ENCODE assay signal across 24 cellular contexts in genomic region chr7:1130021-1130990, GRCh38. TPM values are rescaled to one million over a fixed set of nuclear protein-coding genes. Genes with fewer than 3 reads are reported as not detected.
DNase-seq lines count a peak whose midpoint lies in the region; ATAC-seq and TF ChIP-seq lines count a peak whose summit lies in the region.
"Had no signal": no experiment of that assay in that cellular context is flagged by ENCODE, and none has a peak within 500 bp of the region (broad histone marks: within the 10 kb centered on the region; RNA-seq: fewer than 3 reads in every experiment).

No MANE protein-coding gene starts in this region.

- no peak overlapping the region for H3K9ac ChIP-seq in BLaER1
- H3K9ac ChIP-seq: GM23248 had no signal

- H3K4me1 ChIP-seq in BLaER1, result no peaks in the 10 kb centered on the region; the same call in 1 of the 2 replicates
- H3K4me1 ChIP-seq: Peyer's patch had no signal

- peak overlapping the region; percentile 37 for H3K4me3 Mint-ChIP-seq in endothelial cell (ENCODE audit: unreplicated experiment)
- H3K4me3 Mint-ChIP-seq: B cell; CD4-positive, alpha-beta memory T cell had no signal

- H3K36me3 ChIP-seq in BLaER1, result peaks cover 44% of the 10 kb centered on the region
- H3K36me3 ChIP-seq: Peyer's patch had no signal

- CTCF ChIA-PET in GM10248 (lab: Yijun Ruan, JAX), result interaction anchor here (1.4 to 1.5 kb wide), 2 partner anchors 10 to 26 kb away, joined by 3 read pairs; no protein-coding TSS in a partner anchor

- DNase-seq in GM10248 (ENCODE audit: extremely low spot score) (peak; percentile 11), endothelial cell (ENCODE audit: low spot score) (no peak), sciatic nerve (ENCODE audit: low spot score) (peak; percentile 51), T-helper 1 cell (no peak), NCI-H128 (lab: John Stamatoyannopoulos, UW; ENCODE audit: unreplicated experiment) (no peak), 8988T (no peak)
- no peak for DNase-seq in activated naive CD4-positive, alpha-beta T cell treated with anti-CD3 and anti-CD28 coated beads, Interleukin-2, amount 50 U/mL, for 72 hours (ENCODE audit: low spot score in 2 of 2)
- DNase-seq: CD4-positive, alpha-beta memory T cell; GF-D8; GM23248; KG1; NCI-H1105 treated with DMSO at 0.1 percent for 48 hours; NCI-H187; NCI-H2107; NCI-H510A; NCI-H748 treated with DMSO at 0.1 percent for 48 hours; NK-92 treated with Interleukin-12 subunit alpha and Interleukin-12 subunit beta, amount 100 ng/mL, for 24 hours; Peyer's patch; SHP77 had no signal

- 0 out of 2 replicates have a peak overlapping the region, but pooled peaks have one; percentile 17 for H3K4me2 ChIP-seq in BLaER1

- 0 out of 2 replicates have a peak, but pooled peaks cover 2% of the 10 kb centered on the region for H4K20me1 ChIP-seq in BLaER1

- peaks cover 21% of the 10 kb centered on the region for H3K36me3 Mint-ChIP-seq in endothelial cell (ENCODE audit: low read depth, unreplicated experiment)
- peaks cover 5 to 7% of the 10 kb centered on the region in 2 donors for H3K36me3 Mint-ChIP-seq in activated naive CD4-positive, alpha-beta T cell treated with anti-CD3 and anti-CD28 coated beads, Interleukin-2, amount 50 U/mL, for 72 hours

- intact Hi-C loops in sciatic nerve (cut with DNase I), result no loop called here

- H3K27me3 Mint-ChIP-seq in endothelial cell (ENCODE audit: unreplicated experiment), result no peaks in the 10 kb centered on the region
- H3K27me3 Mint-ChIP-seq: B cell; CD4-positive, alpha-beta memory T cell had no signal

- peaks cover 13% of the 10 kb centered on the region for H3K9me3 ChIP-seq in BLaER1
- H3K9me3 ChIP-seq: Peyer's patch had no signal

- H3K27me3 ChIP-seq in BLaER1, result no peaks in the 10 kb centered on the region
- H3K27me3 ChIP-seq: Peyer's patch had no signal

- no peaks in the 10 kb centered on the region for H3K4me1 Mint-ChIP-seq in endothelial cell (ENCODE audit: unreplicated experiment)
- H3K4me1 Mint-ChIP-seq: B cell had no signal

- no peak for ATAC-seq in sciatic nerve
- no peak for ATAC-seq in activated naive CD4-positive, alpha-beta T cell treated with anti-CD3 and anti-CD28 coated beads, Interleukin-2, amount 50 U/mL, for 72 hours
- ATAC-seq: GM12878, HCT116, HepG2 had no signal

- no peak for TF ChIP-seq CTCF in GM10248 (IDR thresholded peaks at IDR 0.05; ENCODE audit: control extremely low read depth, extremely low read depth, low read depth, missing control alignments)
- no peak for TF ChIP-seq CTCF in endothelial cell (IDR thresholded peaks at IDR 0.05; ENCODE audit: unreplicated experiment)

- H3K4me3 ChIP-seq in BLaER1, result no peak overlapping the region
- H3K4me3 ChIP-seq: GM12878, GM23248, Peyer's patch had no signal

- no peak overlapping the region for H3K27ac ChIP-seq in BLaER1
- H3K27ac ChIP-seq: GM23248, Peyer's patch had no signal

- POLR2A ChIA-PET in GM10248 (lab: Yijun Ruan, JAX), result no interaction called here

- no peaks in the 10 kb centered on the region for H3K9me3 Mint-ChIP-seq in endothelial cell (ENCODE audit: unreplicated experiment)
- H3K9me3 Mint-ChIP-seq in activated naive CD4-positive, alpha-beta T cell treated with anti-CD3 and anti-CD28 coated beads, Interleukin-2, amount 50 U/mL, for 72 hours, result no peaks in the 10 kb centered on the region
- H3K9me3 Mint-ChIP-seq: CD4-positive, alpha-beta memory T cell had no signal

- no peak overlapping the region for H3K27ac Mint-ChIP-seq in endothelial cell (ENCODE audit: unreplicated experiment)
- H3K27ac Mint-ChIP-seq in activated naive CD4-positive, alpha-beta T cell treated with anti-CD3 and anti-CD28 coated beads, Interleukin-2, amount 50 U/mL, for 72 hours, result no peak overlapping the region
- H3K27ac Mint-ChIP-seq: B cell had no signal

RNA-seq across cellular contexts. Expression of gene ZFAND2A, which starts 29.7 kb away (rescaled TPM):
- total RNA-seq in endothelial cell (ENCODE audit: unreplicated experiment) (36.0 TPM), sciatic nerve (24.7 TPM)
- total RNA-seq in activated naive CD4-positive, alpha-beta T cell treated with anti-CD3 and anti-CD28 coated beads, Interleukin-2, amount 50 U/mL, for 72 hours, result 10 to 100 TPM; 27.6 to 29.8 TPM

RNA-seq across cellular contexts. Expression of gene GPER1, which starts 42.4 kb away (rescaled TPM):
- 0.72 TPM for total RNA-seq in endothelial cell (ENCODE audit: unreplicated experiment)
- 11.1 TPM for total RNA-seq in sciatic nerve
- total RNA-seq in activated naive CD4-positive, alpha-beta T cell treated with anti-CD3 and anti-CD28 coated beads, Interleukin-2, amount 50 U/mL, for 72 hours, result not detected
- total RNA-seq: CD4-positive, alpha-beta memory T cell had no signal

Comparison
In these comparisons a context has a peak if more than half of its experiments do, and no peak if none do; other contexts are left out.
1. DNase-seq: peak in GM10248 (single experiment) and sciatic nerve (single experiment); none in endothelial cell (single experiment), T-helper 1 cell (0 of 5), NCI-H128 (single experiment), activated naive CD4-positive, alpha-beta T cell treated with anti-CD3 and anti-CD28 coated beads, Interleukin-2, amount 50 U/mL, for 72 hours (0 of 2) and 8988T (single experiment).